8 cellular contexts compared by ENCODE assay signal in genomic region chr14:81345781-81346180, GRCh38. TPM values are rescaled to one million over a fixed set of nuclear protein-coding genes. Genes with fewer than 3 reads are reported as not detected.
"Had no signal": no experiment of that assay in that cellular context is flagged by ENCODE, and none has a peak within 500 bp of the region (broad histone marks: within the 10 kb centered on the region; RNA-seq: fewer than 3 reads in every experiment).

No MANE protein-coding gene starts in this region.

- DNase-seq: IMR-90, KBM-7, KG1 had no signal

- H3K27ac Mint-ChIP-seq: IgD-negative memory B cell had no signal

- H3K4me1 Mint-ChIP-seq: IgD-negative memory B cell had no signal

- ATAC-seq: HepG2, K562 had no signal

- H3K36me3 Mint-ChIP-seq: IgD-negative memory B cell had no signal

- H3K4me3 Mint-ChIP-seq: IgD-negative memory B cell had no signal

- H3K4me2 ChIP-seq: KMS-11 had no signal

- H3K27ac ChIP-seq: HL-60, KMS-11 had no signal

- H3K4me3 ChIP-seq: K562 had no signal

- H3K9ac ChIP-seq: KMS-11 had no signal

RNA-seq across cellular contexts. Expression of gene STON2, which starts 54.3 kb away (rescaled TPM):
- total RNA-seq: IMR-90 had no signal
